16 cellular contexts compared by ENCODE assay signal in genomic region chr10:82981137-82981723, GRCh38.
DNase-seq lines count a peak whose midpoint lies in the region; ATAC-seq and TF ChIP-seq lines count a peak whose summit lies in the region.
"Had no signal": no experiment of that assay in that cellular context is flagged by ENCODE, and none has a peak within 500 bp of the region (broad histone marks: within the 10 kb centered on the region; RNA-seq: fewer than 3 reads in every experiment).

No MANE protein-coding gene starts in this region.

- H3K4me1 Mint-ChIP-seq in MCF 10A (ENCODE audit: insufficient read depth, unreplicated experiment) = peaks cover 16% of the 10 kb centered on the region
- peaks cover 30% of the 10 kb centered on the region for H3K4me1 Mint-ChIP-seq in glutamatergic neuron (ENCODE audit: low read depth, unreplicated experiment)
- no peaks in the 10 kb centered on the region for H3K4me1 Mint-ChIP-seq in activated CD4-positive, alpha-beta T cell treated with anti-CD3 and anti-CD28 coated beads, Interleukin-2, amount 10 ng/mL, durations not matched to agents 7 days and 5 days
- H3K4me1 Mint-ChIP-seq: naive B cell had no signal

- POLR2A ChIA-PET in MCF 10A (lab: Yijun Ruan, JAX) = interaction anchor here (1.2 kb wide), 1 partner anchor 1158 kb away, joined by 3 read pairs; no protein-coding TSS in a partner anchor
- POLR2A ChIA-PET in activated CD4-positive, alpha-beta T cell treated with anti-CD3 and anti-CD28 coated beads, Interleukin-2, amount 10 ng/mL, durations not matched to agents 7 days and 5 days (lab: Charles Lee) = no interaction called here

- TF ChIP-seq POLR2A in breast epithelium (IDR thresholded peaks at IDR 0.05) = no peak

- DNase-seq in MCF 10A (ENCODE audit: unreplicated experiment) (no peak), breast epithelium (ENCODE audit: low spot score in 2 of 2) (no peak), WERI-Rb-1 (peak; percentile 12), glutamatergic neuron (peak; percentile 62), NCI-H2107 treated with DMSO at 0.1 percent for 48 hours (lab: John Stamatoyannopoulos, UW; ENCODE audit: unreplicated experiment) (no peak), GOT3 (lab: John Stamatoyannopoulos, UW) (no peak)
- DNase-seq in activated CD4-positive, alpha-beta T cell treated with anti-CD3 and anti-CD28 coated beads, Interleukin-2, amount 10 ng/mL, durations not matched to agents 7 days and 5 days = no peak
- DNase-seq: activated T-cell treated with anti-CD3 and anti-CD28 coated beads, Interleukin-2, amount 50 U/mL, for 48 hours; caudate nucleus; DMS79 treated with DMSO at 0.1 percent for 48 hours; erythroblast; naive B cell; NCI-H226; right lobe of liver had no signal

- H3K36me3 ChIP-seq in breast epithelium (no peaks in the 10 kb centered on the region), WERI-Rb-1 (no peaks in the 10 kb centered on the region)
- H3K36me3 ChIP-seq: right lobe of liver, thoracic aorta had no signal

- CTCF ChIA-PET in MCF 10A (lab: Yijun Ruan, JAX) = interaction anchor here (0.6 to 1.4 kb wide), 3 partner anchors 585 to 1116 kb away, joined by 3 to 4 read pairs (median 3); no protein-coding TSS in a partner anchor
- CTCF ChIA-PET in activated CD4-positive, alpha-beta T cell treated with anti-CD3 and anti-CD28 coated beads, Interleukin-2, amount 10 ng/mL, durations not matched to agents 7 days and 5 days (lab: Charles Lee) = no interaction called here

- peak overlapping the region; percentile 57 for H3K27ac Mint-ChIP-seq in MCF 10A (ENCODE audit: low read depth, unreplicated experiment)
- peak overlapping the region; percentile 93 for H3K27ac Mint-ChIP-seq in glutamatergic neuron (ENCODE audit: unreplicated experiment)
- no peak overlapping the region for H3K27ac Mint-ChIP-seq in activated CD4-positive, alpha-beta T cell treated with anti-CD3 and anti-CD28 coated beads, Interleukin-2, amount 10 ng/mL, durations not matched to agents 7 days and 5 days
- H3K27ac Mint-ChIP-seq: naive B cell had no signal

- no peaks in the 10 kb centered on the region for H3K27me3 ChIP-seq in breast epithelium
- H3K27me3 ChIP-seq in WERI-Rb-1 (ENCODE audit: insufficient read depth, low read depth, severe bottlenecking) = no peaks in the 10 kb centered on the region
- H3K27me3 ChIP-seq: right lobe of liver had no signal

- H3K27ac ChIP-seq in breast epithelium (no peak overlapping the region), WERI-Rb-1 (no peak overlapping the region)
- H3K27ac ChIP-seq: right lobe of liver, thoracic aorta had no signal

- no TSS peak for BruUV-seq in MCF 10A (replicated peaks; lab: Mats Ljungman, UMichigan)

- H3K9me3 Mint-ChIP-seq in MCF 10A (ENCODE audit: unreplicated experiment) = no peaks in the 10 kb centered on the region
- no peaks in the 10 kb centered on the region for H3K9me3 Mint-ChIP-seq in glutamatergic neuron (ENCODE audit: unreplicated experiment)
- H3K9me3 Mint-ChIP-seq in activated CD4-positive, alpha-beta T cell treated with anti-CD3 and anti-CD28 coated beads, Interleukin-2, amount 10 ng/mL, durations not matched to agents 7 days and 5 days = no peaks in the 10 kb centered on the region

- no peak overlapping the region for H3K4me3 ChIP-seq in breast epithelium
- H3K4me3 ChIP-seq in WERI-Rb-1 (ENCODE audit: low read depth, low read length) = no peak overlapping the region
- H3K4me3 ChIP-seq: right lobe of liver, thoracic aorta had no signal

- no peaks in the 10 kb centered on the region for H3K4me1 ChIP-seq in breast epithelium
- H3K4me1 ChIP-seq: right lobe of liver had no signal

- H3K36me3 Mint-ChIP-seq in MCF 10A (ENCODE audit: insufficient read depth, unreplicated experiment) = no peaks in the 10 kb centered on the region
- H3K36me3 Mint-ChIP-seq in glutamatergic neuron (ENCODE audit: unreplicated experiment) = no peaks in the 10 kb centered on the region
- H3K36me3 Mint-ChIP-seq in activated CD4-positive, alpha-beta T cell treated with anti-CD3 and anti-CD28 coated beads, Interleukin-2, amount 10 ng/mL, durations not matched to agents 7 days and 5 days (ENCODE audit: low read depth) = no peaks in the 10 kb centered on the region
- H3K36me3 Mint-ChIP-seq: naive B cell had no signal

- intact Hi-C loops in MCF 10A (cut with micrococcal nuclease) = loop anchor here (5.0 kb wide), 1 partner anchor 891 kb away; no protein-coding TSS in a partner anchor
- intact Hi-C loops in breast epithelium (cut with DNase I; ENCODE audit: low total_unique reads) = no loop called here

- H3K9me3 ChIP-seq in breast epithelium (no peaks in the 10 kb centered on the region), WERI-Rb-1 (ENCODE audit: severe bottlenecking) (no peaks in the 10 kb centered on the region)
- H3K9me3 ChIP-seq: right lobe of liver, thoracic aorta had no signal

- H3K27me3 Mint-ChIP-seq in MCF 10A (ENCODE audit: insufficient read depth, unreplicated experiment) (no peaks in the 10 kb centered on the region), glutamatergic neuron (ENCODE audit: unreplicated experiment) (peaks cover 3% of the 10 kb centered on the region)
- H3K27me3 Mint-ChIP-seq in activated CD4-positive, alpha-beta T cell treated with anti-CD3 and anti-CD28 coated beads, Interleukin-2, amount 10 ng/mL, durations not matched to agents 7 days and 5 days = no peaks in the 10 kb centered on the region
- H3K27me3 Mint-ChIP-seq: naive B cell had no signal

- ATAC-seq in HG02678 (IDR thresholded peaks at IDR 0.05; ENCODE audit: unreplicated experiment) = no peak
- ATAC-seq: right lobe of liver had no signal

- H3K4me3 Mint-ChIP-seq in MCF 10A (ENCODE audit: unreplicated experiment) (no peak overlapping the region), glutamatergic neuron (ENCODE audit: unreplicated experiment) (peak overlapping the region; percentile 22)
- no peak overlapping the region for H3K4me3 Mint-ChIP-seq in activated CD4-positive, alpha-beta T cell treated with anti-CD3 and anti-CD28 coated beads, Interleukin-2, amount 10 ng/mL, durations not matched to agents 7 days and 5 days
- H3K4me3 Mint-ChIP-seq: naive B cell had no signal

- TF ChIP-seq CTCF in MCF 10A (IDR thresholded peaks at IDR 0.05; ENCODE audit: unreplicated experiment) (no peak), breast epithelium (IDR thresholded peaks at IDR 0.05) (no peak), WERI-Rb-1 (IDR thresholded peaks at IDR 0.05; ENCODE audit: low read depth, low read length) (no peak), glutamatergic neuron (IDR thresholded peaks at IDR 0.05; ENCODE audit: partially characterized antibody, unreplicated experiment) (no peak)

Comparison
In these comparisons a context has a peak if more than half of its experiments do, and no peak if none do; other contexts are left out.
1. DNase-seq: peak in WERI-Rb-1 (single experiment) and glutamatergic neuron (single experiment); none in MCF 10A (single experiment), breast epithelium (0 of 2), activated CD4-positive, alpha-beta T cell treated with anti-CD3 and anti-CD28 coated beads, Interleukin-2, amount 10 ng/mL, durations not matched to agents 7 days and 5 days (single experiment), NCI-H2107 treated with DMSO at 0.1 percent for 48 hours (single experiment) and GOT3 (single experiment).